ENCODE assay signal across 9 cellular contexts in genomic region chr3:102673271-102674115, GRCh38.
A peak's percentile ranks its signal among the peaks of the same experiment; 100 is the strongest.
DNase-seq lines count a peak whose midpoint lies in the region; ATAC-seq and TF ChIP-seq lines count a peak whose summit lies in the region.
"Had no signal": no experiment of that assay in that cellular context is flagged by ENCODE, and none has a peak within 500 bp of the region (broad histone marks: within the 10 kb centered on the region; RNA-seq: fewer than 3 reads in every experiment).

No MANE protein-coding gene starts in this region.

- POLR2A ChIA-PET in activated CD8-positive, alpha-beta T cell treated with anti-CD3 and anti-CD28 coated beads for 36 hours (lab: Charles Lee): no interaction called here

- H3K4me3 Mint-ChIP-seq in activated CD8-positive, alpha-beta T cell treated with anti-CD3 and anti-CD28 coated beads for 36 hours: no peak overlapping the region
- H3K4me3 Mint-ChIP-seq: activated naive CD8-positive, alpha-beta T cell had no signal

- H3K9ac ChIP-seq in endocrine pancreas (ENCODE audit: control insufficient read depth, insufficient read depth, low read length): no peak overlapping the region

- H3K36me3 ChIP-seq in endocrine pancreas (ENCODE audit: control insufficient read depth, insufficient read depth, low read length): no peaks in the 10 kb centered on the region

- H3K27me3 Mint-ChIP-seq in activated CD8-positive, alpha-beta T cell treated with anti-CD3 and anti-CD28 coated beads for 36 hours: peaks cover 2% of the 10 kb centered on the region

- CTCF ChIA-PET in activated CD8-positive, alpha-beta T cell treated with anti-CD3 and anti-CD28 coated beads for 36 hours (lab: Charles Lee): interaction anchor here (0.6 to 3.8 kb wide), 24 partner anchors 9 to 445 kb away, joined by 3 to 32 read pairs (median 4); no protein-coding TSS in a partner anchor

- no peak overlapping the region for H3K27ac Mint-ChIP-seq in activated CD8-positive, alpha-beta T cell treated with anti-CD3 and anti-CD28 coated beads for 36 hours
- H3K27ac Mint-ChIP-seq: activated naive CD8-positive, alpha-beta T cell had no signal

- H3K27me3 ChIP-seq in HL-60 (ENCODE audit: insufficient read depth, poor library complexity, severe bottlenecking) (no peaks in the 10 kb centered on the region), endocrine pancreas (ENCODE audit: control insufficient read depth, insufficient read depth, low read length) (no peaks in the 10 kb centered on the region)

- peak; percentile 53 for TF ChIP-seq CTCF in HL-60 (IDR thresholded peaks at IDR 0.05; ENCODE audit: insufficient read depth, low read length)
- peak; percentile 81 for TF ChIP-seq CTCF in activated CD8-positive, alpha-beta T cell treated with anti-CD3 and anti-CD28 coated beads for 36 hours (IDR thresholded peaks at IDR 0.05)

- no peaks in the 10 kb centered on the region for H3K4me1 Mint-ChIP-seq in activated CD8-positive, alpha-beta T cell treated with anti-CD3 and anti-CD28 coated beads for 36 hours (ENCODE audit: low read depth)

- DNase-seq in COLO668 (lab: John Stamatoyannopoulos, UW; ENCODE audit: unreplicated experiment) (peak; percentile 55), HL-60 (ENCODE audit: low read depth in 1 of 2, low spot score in 1 of 2) (peak; percentile 10 to 38), NCI-H748 (lab: John Stamatoyannopoulos, UW; ENCODE audit: unreplicated experiment) (peak; percentile 61), midbrain (lab: John Stamatoyannopoulos, UW) (peak; percentile 59)
- DNase-seq in activated CD8-positive, alpha-beta T cell treated with anti-CD3 and anti-CD28 coated beads for 36 hours: peak; percentile 78
- peak; percentile 1 to 27 for DNase-seq in stimulated activated CD8-positive, alpha-beta memory T cell treated with anti-CD3 and anti-CD28 coated beads, Interleukin-7, amount 100 ng/mL, for 4 hours (ENCODE audit: low read depth in 2 of 2)

- no peak overlapping the region for H3K27ac ChIP-seq in HL-60 (replicated peaks)

- peak; percentile 88 for ATAC-seq in GM19463 (IDR thresholded peaks at IDR 0.05; ENCODE audit: unreplicated experiment)
- ATAC-seq in activated CD8-positive, alpha-beta T cell treated with anti-CD3 and anti-CD28 coated beads for 36 hours: peak; percentile 67

- H3K4me3 ChIP-seq in HL-60 (replicated peaks; ENCODE audit: insufficient read depth, low read length): no peak overlapping the region
- peak overlapping the region; percentile 63 for H3K4me3 ChIP-seq in endocrine pancreas (ENCODE audit: control insufficient read depth, insufficient read depth, low read length)

- intact Hi-C loops in activated CD8-positive, alpha-beta T cell treated with anti-CD3 and anti-CD28 coated beads for 36 hours (cut with micrococcal nuclease): no loop called here

- no peaks in the 10 kb centered on the region for H3K9me3 Mint-ChIP-seq in activated CD8-positive, alpha-beta T cell treated with anti-CD3 and anti-CD28 coated beads for 36 hours

- no peaks in the 10 kb centered on the region for H3K36me3 Mint-ChIP-seq in activated CD8-positive, alpha-beta T cell treated with anti-CD3 and anti-CD28 coated beads for 36 hours (ENCODE audit: low read depth)
- H3K36me3 Mint-ChIP-seq: activated naive CD8-positive, alpha-beta T cell had no signal

- peaks cover 19% of the 10 kb centered on the region for H3K4me1 ChIP-seq in endocrine pancreas (ENCODE audit: control insufficient read depth, insufficient read depth, low read length)

- no peaks in the 10 kb centered on the region for H3K9me3 ChIP-seq in endocrine pancreas (ENCODE audit: control insufficient read depth, low read length)

Comparison
In these comparisons a context has a peak if more than half of its experiments do, and no peak if none do; other contexts are left out.
1. DNase-seq: peak in every context shown above with its lines; median percentile 78 in activated CD8-positive, alpha-beta T cell treated with anti-CD3 and anti-CD28 coated beads for 36 hours; 61 in NCI-H748; 59 in midbrain; 55 in COLO668; 24 in HL-60; 14 in stimulated activated CD8-positive, alpha-beta memory T cell treated with anti-CD3 and anti-CD28 coated beads, Interleukin-7, amount 100 ng/mL, for 4 hours.